ENCODE assay signal across 20 cellular contexts in the genomic region with DNA sequence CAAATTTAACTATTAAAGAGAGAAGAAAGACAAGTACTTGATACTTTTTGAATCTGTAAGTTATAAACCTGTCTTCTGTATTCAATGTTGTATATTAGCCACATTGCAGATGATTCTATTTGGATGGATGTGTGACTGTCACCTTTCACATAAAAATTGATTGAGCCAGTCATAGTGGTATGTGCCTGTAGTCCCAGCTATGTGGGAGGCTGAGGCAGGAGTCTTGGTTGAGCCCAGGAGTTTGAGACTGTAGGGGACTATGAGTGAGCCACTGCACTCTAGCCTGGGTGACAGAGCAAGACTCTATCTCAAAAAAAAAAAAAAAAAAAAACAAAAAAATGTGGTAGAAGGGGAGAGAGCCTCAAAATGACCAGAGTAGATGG. TPM values are rescaled to one million over a fixed set of nuclear protein-coding genes. Genes with fewer than 3 reads are reported as not detected.
DNase-seq lines count a peak whose midpoint lies in the region; ATAC-seq, FAIRE-seq and TF ChIP-seq lines count a peak whose summit lies in the region.
"Had no signal": no experiment of that assay in that cellular context is flagged by ENCODE, and none has a peak within 500 bp of the region (broad histone marks: within the 10 kb centered on the region; RNA-seq: fewer than 3 reads in every experiment).

No MANE protein-coding gene starts in this region.

- DNase-seq in HepG2 (ENCODE audit: low spot score), result no peak
- DNase-seq in hepatocyte (ENCODE audit: low spot score), result no peak
- no peak for DNase-seq in progenitor cell of endocrine pancreas (ENCODE audit: low spot score, unreplicated experiment)
- no peak for DNase-seq in activated CD4-positive, CD25-positive, alpha-beta regulatory T cell treated with anti-CD3 and anti-CD28 coated beads, Interleukin-2, amount 50 U/mL, for 72 hours
- no peak for DNase-seq in activated T-helper 1 cell treated with anti-CD3 and anti-CD28 coated beads, Interleukin-12 subunit alpha, Interleukin-12 subunit beta, Interleukin-2, Interleukin-4 antibody, amounts not matched to agents 30 ng/mL and 10 ng/mL and 1 ng/mL, durations not matched to agents 14 hours and 24 hours and 36 hours (ENCODE audit: low spot score)
- DNase-seq in AML-193 (lab: John Stamatoyannopoulos, UW), result no peak
- DNase-seq: 8988T; BE2C; C1 segment of cervical spinal cord; CD4-positive, CD25-positive, alpha-beta regulatory T cell; CD8-positive, alpha-beta memory T cell; COR-L47; GM23248 had no signal

- TF ChIP-seq CTCF in liver (IDR thresholded peaks at IDR 0.05; ENCODE audit: low read depth, low read length, missing input control) (no peak), HepG2 (CRISPR knock-in tag; IDR thresholded peaks at IDR 0.05) (no peak), hepatocyte (IDR thresholded peaks at IDR 0.05; ENCODE audit: poor library complexity) (no peak), progenitor cell of endocrine pancreas (IDR thresholded peaks at IDR 0.05; ENCODE audit: unreplicated experiment) (no peak)

- no peaks in the 10 kb centered on the region for H3K9me2 ChIP-seq in hepatocyte (replicated peaks; ENCODE audit: insufficient read depth)

- no peak overlapping the region for H3K4me3 Mint-ChIP-seq in progenitor cell of endocrine pancreas (ENCODE audit: low read depth)
- no peak overlapping the region for H3K4me3 Mint-ChIP-seq in activated T-helper 1 cell treated with anti-CD3 and anti-CD28 coated beads, Interleukin-12 subunit alpha, Interleukin-12 subunit beta, Interleukin-2, Interleukin-4 antibody, amounts not matched to agents 30 ng/mL and 10 ng/mL and 1 ng/mL, durations not matched to agents 14 hours and 24 hours and 36 hours
- H3K4me3 Mint-ChIP-seq: CD4-positive, CD25-positive, alpha-beta regulatory T cell; CD8-positive, alpha-beta memory T cell; IgD-negative memory B cell had no signal

- H3K9me3 Mint-ChIP-seq in progenitor cell of endocrine pancreas (ENCODE audit: low read depth), result no peaks in the 10 kb centered on the region
- no peaks in the 10 kb centered on the region for H3K9me3 Mint-ChIP-seq in activated T-helper 1 cell treated with anti-CD3 and anti-CD28 coated beads, Interleukin-12 subunit alpha, Interleukin-12 subunit beta, Interleukin-2, Interleukin-4 antibody, amounts not matched to agents 30 ng/mL and 10 ng/mL and 1 ng/mL, durations not matched to agents 14 hours and 24 hours and 36 hours
- H3K9me3 Mint-ChIP-seq: CD8-positive, alpha-beta memory T cell; IgD-negative memory B cell had no signal

- POLR2A ChIA-PET in HepG2 (lab: Yijun Ruan, JAX), result no interaction called here

- TF ChIP-seq RAD21 in liver (IDR thresholded peaks at IDR 0.05) (no peak), HepG2 (CRISPR knock-in tag; IDR thresholded peaks at IDR 0.05) (no peak)

- in situ Hi-C loops in HepG2 (cut with HindIII; ENCODE audit: extremely low pct_ligation_motif_present, low pct_unique_long_range_greater_than_20kb), result no loop called here

- peaks cover 25% of the 10 kb centered on the region for H3K4me1 Mint-ChIP-seq in progenitor cell of endocrine pancreas (ENCODE audit: low read depth)
- no peaks in the 10 kb centered on the region for H3K4me1 Mint-ChIP-seq in activated T-helper 1 cell treated with anti-CD3 and anti-CD28 coated beads, Interleukin-12 subunit alpha, Interleukin-12 subunit beta, Interleukin-2, Interleukin-4 antibody, amounts not matched to agents 30 ng/mL and 10 ng/mL and 1 ng/mL, durations not matched to agents 14 hours and 24 hours and 36 hours (ENCODE audit: low read depth)
- H3K4me1 Mint-ChIP-seq: CD4-positive, CD25-positive, alpha-beta regulatory T cell; CD8-positive, alpha-beta memory T cell; IgD-negative memory B cell had no signal

- no peaks in the 10 kb centered on the region for H3K36me3 Mint-ChIP-seq in progenitor cell of endocrine pancreas (ENCODE audit: insufficient read depth)
- no peaks in the 10 kb centered on the region for H3K36me3 Mint-ChIP-seq in activated T-helper 1 cell treated with anti-CD3 and anti-CD28 coated beads, Interleukin-12 subunit alpha, Interleukin-12 subunit beta, Interleukin-2, Interleukin-4 antibody, amounts not matched to agents 30 ng/mL and 10 ng/mL and 1 ng/mL, durations not matched to agents 14 hours and 24 hours and 36 hours (ENCODE audit: low read depth)
- H3K36me3 Mint-ChIP-seq: CD4-positive, CD25-positive, alpha-beta regulatory T cell; CD8-positive, alpha-beta memory T cell; IgD-negative memory B cell had no signal

- no peak overlapping the region for H3K4me2 ChIP-seq in HepG2 (ENCODE audit: low read depth, low read length)
- H3K4me2 ChIP-seq in hepatocyte, result peak overlapping the region; percentile 7

- H2AFZ ChIP-seq in HepG2 (ENCODE audit: low read length) (no peak overlapping the region), hepatocyte (no peak overlapping the region)
- H2AFZ ChIP-seq: GM23248 had no signal

- no peak for FAIRE-seq in HepG2 (lab: Jason Lieb, UNC)
- FAIRE-seq: D721Med, G401.6, GM12891 had no signal

- H3K27me3 ChIP-seq in liver (ENCODE audit: control insufficient read depth in 4 of 4, insufficient read depth in 4 of 4, low read length in 3 of 4) (no peaks in the 10 kb centered on the region), HepG2 (ENCODE audit: control insufficient read depth in 1 of 2, insufficient read depth in 2 of 2, low read length in 2 of 2) (no peaks in the 10 kb centered on the region; a peak in 1 of 5 replicates), hepatocyte (no peaks in the 10 kb centered on the region)

- no peak for TF ChIP-seq EP300 in HepG2 (IDR thresholded peaks at IDR 0.05; ENCODE audit: low read depth in 2 of 2, low read length in 2 of 2)
- TF ChIP-seq EP300 in HepG2 (CRISPR knock-in tag; IDR thresholded peaks at IDR 0.05; ENCODE audit: borderline replicate concordance), result no peak

- no peaks in the 10 kb centered on the region for H3K9me3 ChIP-seq in liver (ENCODE audit: control insufficient read depth in 4 of 4, low read length in 3 of 4)
- no peaks in the 10 kb centered on the region for H3K9me3 ChIP-seq in HepG2 (ENCODE audit: low read length)
- H3K9me3 ChIP-seq in hepatocyte (ENCODE audit: low read depth), result no peaks in the 10 kb centered on the region
- H3K9me3 ChIP-seq: BE2C, HAP-1 had no signal

- H3K27ac Mint-ChIP-seq in progenitor cell of endocrine pancreas, result peak overlapping the region; percentile 54
- no peak overlapping the region for H3K27ac Mint-ChIP-seq in activated T-helper 1 cell treated with anti-CD3 and anti-CD28 coated beads, Interleukin-12 subunit alpha, Interleukin-12 subunit beta, Interleukin-2, Interleukin-4 antibody, amounts not matched to agents 30 ng/mL and 10 ng/mL and 1 ng/mL, durations not matched to agents 14 hours and 24 hours and 36 hours
- H3K27ac Mint-ChIP-seq: CD8-positive, alpha-beta memory T cell; IgD-negative memory B cell had no signal

- H3K27ac ChIP-seq in liver (ENCODE audit: low read depth in 1 of 2, low read length in 2 of 2) (peak overlapping the region; percentile 86 to 92), HepG2 (ENCODE audit: extremely low read length, insufficient read depth, low read length) (no peak overlapping the region), hepatocyte (peak overlapping the region; percentile 69)
- H3K27ac ChIP-seq: GM23248, HL-60 had no signal

- H3K4me3 ChIP-seq in liver (ENCODE audit: low read depth in 1 of 3, low read length in 3 of 3), result peak overlapping the region in 1 of 3 donors; percentile 30
- H3K4me3 ChIP-seq in HepG2 (replicated peaks in 1 of 3; ENCODE audit: insufficient read depth in 1 of 3, low read depth in 2 of 3, low read length in 3 of 3), result no peak overlapping the region
- no peak overlapping the region for H3K4me3 ChIP-seq in hepatocyte
- H3K4me3 ChIP-seq: GM23248, HAP-1 had no signal

- peaks cover 0 to 10% (median 7%) of the 10 kb centered on the region in 4 donors for H3K4me1 ChIP-seq in liver (ENCODE audit: control insufficient read depth in 4 of 4, insufficient read depth in 4 of 4, low read length in 3 of 4)
- H3K4me1 ChIP-seq in HepG2 (ENCODE audit: insufficient read depth, low read length), result peaks cover 11% of the 10 kb centered on the region; the same call in 1 of the 2 replicates
- H3K4me1 ChIP-seq in hepatocyte (ENCODE audit: insufficient read depth), result peaks cover 5% of the 10 kb centered on the region
- H3K4me1 ChIP-seq: BE2C, HAP-1 had no signal

- peak overlapping the region in 1 of 2 donors; percentile 63 for H3K9ac ChIP-seq in liver (ENCODE audit: low read depth in 1 of 2, low read length in 2 of 2)
- H3K9ac ChIP-seq in HepG2 (ENCODE audit: insufficient read depth, low read depth, low read length), result no peak overlapping the region
- H3K9ac ChIP-seq: GM23248 had no signal

- H3K36me3 ChIP-seq in liver (ENCODE audit: control insufficient read depth in 4 of 4, insufficient read depth in 3 of 4, low read depth in 1 of 4, low read length in 3 of 4) (no peaks in the 10 kb centered on the region), HepG2 (replicated peaks in 1 of 2; ENCODE audit: control insufficient read depth in 1 of 2, insufficient read depth in 2 of 2, low read length in 2 of 2) (no peaks in the 10 kb centered on the region), hepatocyte (replicated peaks; ENCODE audit: insufficient read depth, low read depth) (no peaks in the 10 kb centered on the region)
- H3K36me3 ChIP-seq: BE2C, HAP-1 had no signal

- CTCF ChIA-PET in HepG2 (lab: Yijun Ruan, JAX; ENCODE audit: low intra/inter-chr PET ratio, low total read pairs), result no interaction called here

- intact Hi-C loops in HepG2 (cut with micrococcal nuclease; ENCODE audit: unreplicated experiment), result no loop called here
- intact Hi-C loops in activated T-helper 1 cell treated with anti-CD3 and anti-CD28 coated beads, Interleukin-12 subunit alpha, Interleukin-12 subunit beta, Interleukin-2, Interleukin-4 antibody, amounts not matched to agents 30 ng/mL and 10 ng/mL and 1 ng/mL, durations not matched to agents 14 hours and 24 hours and 36 hours (cut with micrococcal nuclease), result no loop called here

- H3K79me2 ChIP-seq in HepG2 (ENCODE audit: insufficient read depth, low read length), result no peaks in the 10 kb centered on the region
- no peaks in the 10 kb centered on the region for H3K79me2 ChIP-seq in hepatocyte

- no peaks in the 10 kb centered on the region for H3K27me3 Mint-ChIP-seq in progenitor cell of endocrine pancreas
- H3K27me3 Mint-ChIP-seq in activated T-helper 1 cell treated with anti-CD3 and anti-CD28 coated beads, Interleukin-12 subunit alpha, Interleukin-12 subunit beta, Interleukin-2, Interleukin-4 antibody, amounts not matched to agents 30 ng/mL and 10 ng/mL and 1 ng/mL, durations not matched to agents 14 hours and 24 hours and 36 hours (ENCODE audit: insufficient read depth), result peaks cover 10% of the 10 kb centered on the region

- no TSS peak for BruUV-seq in HepG2 (replicated peaks; lab: Mats Ljungman, UMichigan)

- no peak for TF ChIP-seq POLR2A in HepG2 (IDR thresholded peaks at IDR 0.05; ENCODE audit: insufficient read depth in 1 of 2, low read depth in 2 of 2, low read length in 2 of 2)

- ATAC-seq in HepG2, result no peak

- H4K20me1 ChIP-seq in HepG2 (ENCODE audit: insufficient read depth, low read length) (no peaks in the 10 kb centered on the region), hepatocyte (ENCODE audit: insufficient read depth, poor library complexity, severe bottlenecking) (no peaks in the 10 kb centered on the region)

RNA-seq across cellular contexts. Expression of gene CACNA1D, which starts 12.3 kb away (rescaled TPM):
- 10 to 100 TPM in 1 of 2 donors, 1 to 10 TPM in 1; 3.8 to 18.9 TPM for total RNA-seq in liver
- polyA plus RNA-seq in liver, result 1 to 10 TPM; 1.8 to 3.0 TPM
- 0.38 and 0.45 TPM in 2 replicates for total RNA-seq in HepG2 (2016; rRNA removed; fragmentation: Illumina TruSeq; extraction: Trizol)
- total RNA-seq in HepG2 (2016; cell fraction: cytosol; rRNA removed; fragmentation: Illumina TruSeq; extraction: Trizol; ENCODE audit: low read depth), result 0.10 and 0.71 TPM in 2 replicates
- 0.55 and 0.76 TPM in 2 replicates for total RNA-seq in HepG2 (2016; cell fraction: insoluble cytoplasmic fraction; rRNA removed; fragmentation: Illumina TruSeq; extraction: Trizol)
- total RNA-seq in HepG2 (2016; cell fraction: membrane; rRNA removed; fragmentation: Illumina TruSeq; extraction: Trizol), result 0.38 and 0.59 TPM in 2 replicates
- total RNA-seq in HepG2 (2016; cell fraction: nucleus; rRNA removed; fragmentation: Illumina TruSeq; extraction: Trizol), result 2.0 and 4.0 TPM in 2 replicates
- polyA plus RNA-seq in HepG2 (2011; rRNA removed), result 0.26 and 0.33 TPM in 2 replicates
- 0.06 and 0.13 TPM in 2 replicates for polyA plus RNA-seq in HepG2 (2011; cell fraction: cytosol; rRNA removed)
- polyA plus RNA-seq in HepG2 (2011; cell fraction: nucleus; rRNA removed), result 0.51 and 1.1 TPM in 2 replicates
- polyA plus RNA-seq in HepG2 (2012), result 1.1 and 3.4 TPM in 2 replicates
- 0.10 and 0.14 TPM in 2 replicates for polyA plus RNA-seq in HepG2 (2016; cell fraction: cytosol; fragmentation: Illumina TruSeq; extraction: Trizol; ENCODE audit: low read depth)
- polyA plus RNA-seq in HepG2 (2016; cell fraction: insoluble cytoplasmic fraction; fragmentation: Illumina TruSeq; extraction: Trizol; ENCODE audit: low read depth), result 0.24 and 0.58 TPM in 2 replicates
- 0.15 TPM in 1 of 2 replicates, not detected in the other for polyA plus RNA-seq in HepG2 (2016; cell fraction: membrane; fragmentation: Illumina TruSeq; extraction: Trizol; ENCODE audit: low read depth)
- 2.1 and 2.2 TPM in 2 replicates for polyA plus RNA-seq in HepG2 (2016; cell fraction: nucleus; fragmentation: Illumina TruSeq; extraction: Trizol; ENCODE audit: insufficient read depth, low read depth)
- 0.42 and 9.7 TPM in 2 replicates for polyA minus RNA-seq in HepG2 (2011; rRNA and poly(A)+ RNA removed; ENCODE audit: low replicate concordance)
- polyA minus RNA-seq in HepG2 (2011; cell fraction: cytosol; rRNA and poly(A)+ RNA removed), result 0.79 TPM in 1 of 2 replicates, not detected in the other
- polyA minus RNA-seq in HepG2 (2011; cell fraction: nucleus; rRNA and poly(A)+ RNA removed), result 1.2 and 2.7 TPM in 2 replicates
- total RNA-seq in hepatocyte, result 27.8 and 30.1 TPM in 2 replicates
- polyA plus RNA-seq in hepatocyte, result 5.2 and 8.9 TPM in 2 replicates
- 6.3 and 8.1 TPM in 2 replicates for total RNA-seq in progenitor cell of endocrine pancreas
- 0.65 and 1.2 TPM in 2 replicates for total RNA-seq in activated T-helper 1 cell treated with anti-CD3 and anti-CD28 coated beads, Interleukin-12 subunit alpha, Interleukin-12 subunit beta, Interleukin-2, Interleukin-4 antibody, amounts not matched to agents 30 ng/mL and 10 ng/mL and 1 ng/mL, durations not matched to agents 14 hours and 24 hours and 36 hours
- total RNA-seq: GM23248 had no signal
- polyA plus RNA-seq: GM23248, IgD-negative memory B cell had no signal
